10 cellular contexts compared by ENCODE assay signal in genomic region chr1:90718411-90719320, GRCh38. TPM values are rescaled to one million over a fixed set of nuclear protein-coding genes. Genes with fewer than 3 reads are reported as not detected.
A peak's percentile ranks its signal among the peaks of the same experiment; 100 is the strongest.
DNase-seq lines count a peak whose midpoint lies in the region; ATAC-seq and TF ChIP-seq lines count a peak whose summit lies in the region.
"Had no signal": no experiment of that assay in that cellular context is flagged by ENCODE, and none has a peak within 500 bp of the region (broad histone marks: within the 10 kb centered on the region; RNA-seq: fewer than 3 reads in every experiment).

No MANE protein-coding gene starts in this region.

- intact Hi-C loops in lower leg skin (cut with DNase I; ENCODE audit: low total_unique reads) = no loop called here

- H3K4me3 ChIP-seq in lower leg skin (ENCODE audit: low read depth, poor library complexity, severe bottlenecking) = peak overlapping the region; percentile 15

- peaks cover 19% of the 10 kb centered on the region for H3K36me3 Mint-ChIP-seq in activated naive CD4-positive, alpha-beta T cell treated with anti-CD3 and anti-CD28 coated beads, Interleukin-2, amount 50 U/mL, for 24 hours
- peaks cover 25% of the 10 kb centered on the region for H3K36me3 Mint-ChIP-seq in activated naive CD8-positive, alpha-beta T cell treated with anti-CD3 and anti-CD28 coated beads, Interleukin-2, amount 50 U/mL, for 24 hours (ENCODE audit: low read depth)
- H3K36me3 Mint-ChIP-seq in type B pancreatic cell = peaks cover 7% of the 10 kb centered on the region

- no peak for TF ChIP-seq POLR2A in lower leg skin (IDR thresholded peaks at IDR 0.05)

- peaks cover 70% of the 10 kb centered on the region for H3K27me3 Mint-ChIP-seq in activated naive CD4-positive, alpha-beta T cell treated with anti-CD3 and anti-CD28 coated beads, Interleukin-2, amount 50 U/mL, for 24 hours
- H3K27me3 Mint-ChIP-seq in activated naive CD8-positive, alpha-beta T cell treated with anti-CD3 and anti-CD28 coated beads, Interleukin-2, amount 50 U/mL, for 24 hours = peaks cover 85% of the 10 kb centered on the region
- H3K27me3 Mint-ChIP-seq in type B pancreatic cell = peaks cover 93% of the 10 kb centered on the region

- DNase-seq in activated naive CD4-positive, alpha-beta T cell (lab: John Stamatoyannopoulos, UW) = no peak
- no peak for DNase-seq in activated naive CD8-positive, alpha-beta T cell treated with anti-CD3 and anti-CD28 coated beads, Interleukin-2, amount 50 U/mL, for 24 hours
- DNase-seq in lower leg skin (ENCODE audit: low spot score in 2 of 2) (no peak), type B pancreatic cell (ENCODE audit: extremely low spot score, unreplicated experiment) (no peak), SK-N-DZ (ENCODE audit: low spot score) (no peak), cerebellar nuclear complex (lab: John Stamatoyannopoulos, UW) (no peak)

- peaks cover 28% of the 10 kb centered on the region for H3K4me1 Mint-ChIP-seq in activated naive CD4-positive, alpha-beta T cell treated with anti-CD3 and anti-CD28 coated beads, Interleukin-2, amount 50 U/mL, for 24 hours
- peaks cover 23% of the 10 kb centered on the region for H3K4me1 Mint-ChIP-seq in activated naive CD8-positive, alpha-beta T cell treated with anti-CD3 and anti-CD28 coated beads, Interleukin-2, amount 50 U/mL, for 24 hours
- H3K4me1 Mint-ChIP-seq in type B pancreatic cell (ENCODE audit: unreplicated experiment) = peaks cover 15% of the 10 kb centered on the region

- peak overlapping the region; percentile 73 for H3K4me3 Mint-ChIP-seq in activated naive CD4-positive, alpha-beta T cell treated with anti-CD3 and anti-CD28 coated beads, Interleukin-2, amount 50 U/mL, for 24 hours
- H3K4me3 Mint-ChIP-seq in activated naive CD8-positive, alpha-beta T cell treated with anti-CD3 and anti-CD28 coated beads, Interleukin-2, amount 50 U/mL, for 24 hours = peak overlapping the region; percentile 67
- H3K4me3 Mint-ChIP-seq in type B pancreatic cell = peak overlapping the region; percentile 88

- no peak for ATAC-seq in activated naive CD8-positive, alpha-beta T cell treated with anti-CD3 and anti-CD28 coated beads, Interleukin-2, amount 50 U/mL, for 24 hours
- no peak for ATAC-seq in GM21619 (IDR thresholded peaks at IDR 0.05; ENCODE audit: unreplicated experiment)

- WGBS in lower leg skin, 2 donors = 4 to 7% methylated on average over 36 to 46 of the region's 66 CpGs

- peak overlapping the region; percentile 76 for H3K27ac Mint-ChIP-seq in activated naive CD4-positive, alpha-beta T cell treated with anti-CD3 and anti-CD28 coated beads, Interleukin-2, amount 50 U/mL, for 24 hours
- H3K27ac Mint-ChIP-seq in activated naive CD8-positive, alpha-beta T cell treated with anti-CD3 and anti-CD28 coated beads, Interleukin-2, amount 50 U/mL, for 24 hours = peak overlapping the region; percentile 65
- H3K27ac Mint-ChIP-seq in type B pancreatic cell = peak overlapping the region; percentile 81

- H3K9me3 Mint-ChIP-seq in activated naive CD4-positive, alpha-beta T cell treated with anti-CD3 and anti-CD28 coated beads, Interleukin-2, amount 50 U/mL, for 24 hours = peaks cover 13% of the 10 kb centered on the region
- peaks cover 13% of the 10 kb centered on the region for H3K9me3 Mint-ChIP-seq in activated naive CD8-positive, alpha-beta T cell treated with anti-CD3 and anti-CD28 coated beads, Interleukin-2, amount 50 U/mL, for 24 hours
- peaks cover 4% of the 10 kb centered on the region for H3K9me3 Mint-ChIP-seq in type B pancreatic cell

- TF ChIP-seq CTCF in lower leg skin (IDR thresholded peaks at IDR 0.05) = no peak
- no peak for TF ChIP-seq CTCF in type B pancreatic cell (conservative IDR thresholded peaks at IDR 0.05)

RNA-seq across cellular contexts. Expression of gene BARHL2, which starts 1.6 kb away (rescaled TPM):
- total RNA-seq in lower leg skin = not detected
- 14.8 TPM in 1 of 2 replicates, not detected in the other for total RNA-seq in type B pancreatic cell (ENCODE audit: low replicate concordance)
- not detected in 2 replicates for polyA plus RNA-seq in SK-N-DZ (2014; cell fraction: cytosol; rRNA removed)
- not detected in 2 replicates for polyA plus RNA-seq in SK-N-DZ (2014; cell fraction: nucleus; rRNA removed)
- total RNA-seq: Daoy, Peyer's patch had no signal
